In the genomic region with DNA sequence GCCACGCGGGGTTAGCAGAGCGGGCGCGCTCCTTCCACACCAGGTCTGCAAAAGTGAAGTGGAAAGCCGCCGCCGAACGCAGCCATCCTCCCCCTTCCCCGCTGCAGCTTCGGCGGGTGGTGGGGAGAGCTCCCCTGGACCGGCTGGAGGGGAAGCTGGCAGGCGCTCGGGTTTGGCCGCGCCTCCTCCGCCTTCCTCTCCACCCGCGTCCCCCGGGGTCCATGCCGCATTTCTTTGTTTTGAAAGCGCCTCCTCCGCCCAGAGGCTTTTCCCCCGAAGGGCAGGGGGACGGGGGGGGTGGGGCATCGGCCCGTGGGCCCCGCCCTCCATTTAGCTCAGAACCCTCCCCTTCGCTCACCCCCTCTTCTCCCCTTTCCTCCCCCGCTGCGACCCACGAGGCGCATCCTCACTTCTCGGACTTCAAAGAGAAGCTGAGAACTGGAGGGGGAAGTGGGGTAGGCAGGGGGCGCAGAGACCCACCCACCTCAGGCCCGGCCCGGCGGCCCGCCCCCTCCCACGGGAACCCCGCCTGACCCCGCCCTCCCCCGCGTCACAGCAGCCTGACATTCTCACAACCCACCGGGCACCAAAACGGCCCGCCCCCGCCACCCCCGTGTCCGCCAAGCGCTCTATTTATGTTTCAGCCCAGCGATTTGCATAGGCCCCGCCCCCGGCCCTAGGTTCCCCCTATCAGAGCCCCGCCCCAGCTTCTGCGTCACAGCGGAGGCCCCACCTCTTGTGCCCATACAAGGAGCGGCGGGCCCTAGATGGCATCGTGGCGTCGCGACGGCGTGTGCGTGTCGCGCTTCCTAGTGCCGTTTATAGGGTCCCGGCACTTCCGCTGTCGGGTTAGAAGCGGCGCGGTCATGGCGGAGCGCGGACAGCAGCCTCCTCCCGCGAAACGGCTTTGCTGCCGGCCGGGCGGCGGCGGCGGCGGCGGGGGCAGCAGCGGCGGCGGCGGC, we compare ENCODE assay signal across 7 cellular contexts. TPM values are rescaled to one million over a fixed set of nuclear protein-coding genes. Genes with fewer than 3 reads are reported as not detected.
DNase-seq lines count a peak whose midpoint lies in the region; ATAC-seq and TF ChIP-seq lines count a peak whose summit lies in the region.

A gene (plus strand): TSS at position 852 of the 962 bp plus-strand sequence. CDS start 15 bp downstream, at position 867.

- intact Hi-C loops in gastrocnemius medialis (cut with DNase I; ENCODE audit: low total_unique reads), result loop anchor here (1.0 to 5.0 kb wide), 6 partner anchors 29 to 976 kb away; a partner anchor contains a TSS

- peaks cover 2% of the 10 kb centered on the region for H3K36me3 ChIP-seq in brain microvascular endothelial cell (replicated peaks)
- no peaks in the 10 kb centered on the region for H3K36me3 ChIP-seq in iPS DF 6.9 (ENCODE audit: control insufficient read depth, insufficient read depth, low read length)
- H3K36me3 ChIP-seq in gastrocnemius medialis, result no peaks in the 10 kb centered on the region

- in situ Hi-C loops in brain microvascular endothelial cell (cut with HindIII; ENCODE audit: low pct_ligation_motif_present, low sequenced_read_pairs) (no loop called here), gastrocnemius medialis (cut with MboI; ENCODE audit: low sequenced_read_pairs in 4 of 4) (loop anchor here in 3 of 4 donors (25.0 kb wide), 2 partner anchors 169 to 394 kb away; a partner anchor contains a TSS)

- H3K4me3 ChIP-seq in brain microvascular endothelial cell (ENCODE audit: low read depth, low read length), result peak within 1 kb of the TSS; percentile 86
- peak within 1 kb of the TSS; percentile 96 for H3K4me3 ChIP-seq in iPS DF 6.9 (ENCODE audit: low read length)
- peak within 1 kb of the TSS; percentile 85 to 100 (median 98) for H3K4me3 ChIP-seq in gastrocnemius medialis

- H3K27me3 ChIP-seq in brain microvascular endothelial cell (replicated peaks) (no peaks in the 10 kb centered on the region), iPS DF 6.9 (ENCODE audit: control insufficient read depth, insufficient read depth, low read length) (peaks cover 42% of the 10 kb centered on the region), gastrocnemius medialis (no peaks in the 10 kb centered on the region)

- peak within 1 kb of the TSS; percentile 86 for H3K27ac ChIP-seq in brain microvascular endothelial cell
- no peak within 1 kb of the TSS for H3K27ac ChIP-seq in iPS DF 6.9 (ENCODE audit: low read length)
- H3K27ac ChIP-seq in gastrocnemius medialis, result peak within 1 kb of the TSS; percentile 90 to 94 (median 94)

- no peaks in the 10 kb centered on the region for H3K4me1 ChIP-seq in iPS DF 6.9 (ENCODE audit: control insufficient read depth, insufficient read depth, low read length)
- peaks cover 7 to 14% of the 10 kb centered on the region in 2 donors for H3K4me1 ChIP-seq in gastrocnemius medialis

- TF ChIP-seq CTCF in brain microvascular endothelial cell (IDR thresholded peaks at IDR 0.05; ENCODE audit: low read depth, low read length, missing control alignments) (no peak), gastrocnemius medialis (IDR thresholded peaks at IDR 0.05 in 4 of 5, conservative IDR thresholded peaks at IDR 0.05 in 1 of 5) (no peak)

- peak; percentile 95 to 97 for TF ChIP-seq POLR2A in gastrocnemius medialis (IDR thresholded peaks at IDR 0.05)

- no peaks in the 10 kb centered on the region for H3K9me3 ChIP-seq in iPS DF 6.9 (ENCODE audit: control insufficient read depth, insufficient read depth, low read length)
- no peaks in the 10 kb centered on the region for H3K9me3 ChIP-seq in gastrocnemius medialis

- ATAC-seq in GM18519 (IDR thresholded peaks at IDR 0.05; ENCODE audit: low FRiP score, unreplicated experiment) (peak; percentile 65), HG03045 (IDR thresholded peaks at IDR 0.05; ENCODE audit: unreplicated experiment) (peak; percentile 68), gastrocnemius medialis (peak; percentile 81)

- no CpG with 5 or more reads among the region's 94 CpGs for WGBS in iPS DF 6.9 (ENCODE audit: insufficient coverage, insufficient read length)

- peak; percentile 82 for DNase-seq in NCI-H2107 treated with DMSO at 0.1 percent for 48 hours (lab: John Stamatoyannopoulos, UW; ENCODE audit: unreplicated experiment)
- peak; percentile 99 for DNase-seq in UCSD-AML1 (lab: John Stamatoyannopoulos, UW; ENCODE audit: unreplicated experiment)
- peak; percentile 98 for DNase-seq in brain microvascular endothelial cell
- DNase-seq in iPS DF 6.9 (ENCODE audit: low read depth, low spot score), result peak; percentile 81
- DNase-seq in gastrocnemius medialis, result peak; percentile 99

RNA-seq across cellular contexts. Expression of the gene that starts here (rescaled TPM):
- 1 to 10 TPM; 1.9 to 4.0 (median 3.0) TPM for total RNA-seq in gastrocnemius medialis
